Comparison of ENCODE assay signal across 24 cellular contexts in genomic region chrX:78116365-78116764, GRCh38. TPM values are rescaled to one million over a fixed set of nuclear protein-coding genes. Genes with fewer than 3 reads are reported as not detected.
DNase-seq lines count a peak whose midpoint lies in the region; ATAC-seq, FAIRE-seq and TF ChIP-seq lines count a peak whose summit lies in the region.
"Had no signal": no experiment of that assay in that cellular context is flagged by ENCODE, and none has a peak within 500 bp of the region (broad histone marks: within the 10 kb centered on the region; RNA-seq: fewer than 3 reads in every experiment).

No MANE protein-coding gene starts in this region.

- no peak for DNase-seq in activated T-cell treated with anti-CD3 and anti-CD28 coated beads, Interleukin-2, amount 50 U/mL, for 24 hours
- DNase-seq in activated T-cell treated with anti-CD3 and anti-CD28 coated beads for 4 hours = no peak
- DNase-seq in T-helper 17 cell = no peak
- DNase-seq in astrocyte (ENCODE audit: low read depth) = no peak
- DNase-seq in stimulated activated effector memory CD8-positive, alpha-beta T cell treated with anti-CD3 and anti-CD28 coated beads, Interleukin-12 subunit alpha, Interleukin-12 subunit beta, amount 100 ng/mL, for 72 hours (ENCODE audit: low spot score in 2 of 2) = no peak
- DNase-seq in substantia nigra (lab: John Stamatoyannopoulos, UW) = no peak
- DNase-seq in foreskin keratinocyte = no peak
- no peak for DNase-seq in brain microvascular endothelial cell
- DNase-seq: activated CD4-positive, alpha-beta T cell treated with anti-CD3 and anti-CD28 coated beads for 1 hour; activated naive CD4-positive, alpha-beta T cell; effector CD8-positive, alpha-beta T cell; EL; erythroblast; foreskin fibroblast; H9; KG1; left cardiac atrium; NCI-H1436; NCI-H2107; NCI-H524; occipital lobe; SHP77; upper lobe of right lung had no signal

- H3K27me3 ChIP-seq in astrocyte (ENCODE audit: insufficient read depth, low read length) (no peaks in the 10 kb centered on the region), foreskin keratinocyte (no peaks in the 10 kb centered on the region), brain microvascular endothelial cell (replicated peaks) (no peaks in the 10 kb centered on the region)
- H3K27me3 ChIP-seq: upper lobe of right lung had no signal

- peak overlapping the region; percentile 23 for H3K27ac Mint-ChIP-seq in activated T-cell treated with anti-CD3 and anti-CD28 coated beads, Interleukin-2, amount 50 U/mL, for 24 hours
- peak overlapping the region; percentile 41 for H3K27ac Mint-ChIP-seq in T-helper 17 cell
- no peak overlapping the region for H3K27ac Mint-ChIP-seq in astrocyte (ENCODE audit: unreplicated experiment)
- peak overlapping the region; percentile 67 for H3K27ac Mint-ChIP-seq in stimulated activated effector memory CD8-positive, alpha-beta T cell treated with anti-CD3 and anti-CD28 coated beads, Interleukin-12 subunit alpha, Interleukin-12 subunit beta, amount 100 ng/mL, for 72 hours

- in situ Hi-C loops in brain microvascular endothelial cell (cut with HindIII; ENCODE audit: low pct_ligation_motif_present, low sequenced_read_pairs) = no loop called here

- H3K9ac ChIP-seq in astrocyte (ENCODE audit: low read length) = no peak overlapping the region

- H3K36me3 ChIP-seq in astrocyte (ENCODE audit: insufficient read depth, low read length) = peaks cover 46% of the 10 kb centered on the region
- H3K36me3 ChIP-seq in brain microvascular endothelial cell (replicated peaks) = peaks cover 34% of the 10 kb centered on the region

- H3K4me3 Mint-ChIP-seq in activated T-cell treated with anti-CD3 and anti-CD28 coated beads, Interleukin-2, amount 50 U/mL, for 24 hours = no peak overlapping the region
- no peak overlapping the region for H3K4me3 Mint-ChIP-seq in T-helper 17 cell
- H3K4me3 Mint-ChIP-seq in astrocyte (ENCODE audit: unreplicated experiment) = no peak overlapping the region
- peak overlapping the region; percentile 33 for H3K4me3 Mint-ChIP-seq in stimulated activated effector memory CD8-positive, alpha-beta T cell treated with anti-CD3 and anti-CD28 coated beads, Interleukin-12 subunit alpha, Interleukin-12 subunit beta, amount 100 ng/mL, for 72 hours
- H3K4me3 Mint-ChIP-seq: H9 had no signal

- H3K4me2 ChIP-seq in astrocyte (ENCODE audit: low read length) = no peak overlapping the region

- H3K27me3 Mint-ChIP-seq in activated T-cell treated with anti-CD3 and anti-CD28 coated beads, Interleukin-2, amount 50 U/mL, for 24 hours = peaks cover 17% of the 10 kb centered on the region
- no peaks in the 10 kb centered on the region for H3K27me3 Mint-ChIP-seq in T-helper 17 cell
- no peaks in the 10 kb centered on the region for H3K27me3 Mint-ChIP-seq in astrocyte (ENCODE audit: low read depth, unreplicated experiment)

- no peak overlapping the region for H2AFZ ChIP-seq in astrocyte (ENCODE audit: low read depth, low read length)

- no peaks in the 10 kb centered on the region for H3K9me3 ChIP-seq in T-helper 17 cell (ENCODE audit: control insufficient read depth, low read length, poor library complexity, severe bottlenecking)
- H3K9me3 ChIP-seq in astrocyte (ENCODE audit: insufficient read depth, low read depth, low read length) = no peaks in the 10 kb centered on the region
- H3K9me3 ChIP-seq: upper lobe of right lung had no signal

- ATAC-seq in T-helper 17 cell (no peak), foreskin keratinocyte (no peak)
- no peak for ATAC-seq in stimulated activated effector memory CD8-positive, alpha-beta T cell treated with anti-CD3 and anti-CD28 coated beads, Interleukin-12 subunit alpha, Interleukin-12 subunit beta, amount 100 ng/mL, for 72 hours
- ATAC-seq: left cardiac atrium, upper lobe of right lung had no signal

- peaks cover 54% of the 10 kb centered on the region for H3K79me2 ChIP-seq in astrocyte (ENCODE audit: insufficient read depth, low read length)

- FAIRE-seq in astrocyte (lab: Jason Lieb, UNC) = peak; percentile 17
- FAIRE-seq: GM12892 had no signal

- no peaks in the 10 kb centered on the region for H3K4me1 ChIP-seq in astrocyte (ENCODE audit: insufficient read depth, low read length)
- no peaks in the 10 kb centered on the region for H3K4me1 ChIP-seq in foreskin keratinocyte
- H3K4me1 ChIP-seq: upper lobe of right lung had no signal

- H3K9me3 Mint-ChIP-seq in activated T-cell treated with anti-CD3 and anti-CD28 coated beads, Interleukin-2, amount 50 U/mL, for 24 hours = no peaks in the 10 kb centered on the region
- H3K9me3 Mint-ChIP-seq in astrocyte (ENCODE audit: unreplicated experiment) = no peaks in the 10 kb centered on the region
- H3K9me3 Mint-ChIP-seq in stimulated activated effector memory CD8-positive, alpha-beta T cell treated with anti-CD3 and anti-CD28 coated beads, Interleukin-12 subunit alpha, Interleukin-12 subunit beta, amount 100 ng/mL, for 72 hours = no peaks in the 10 kb centered on the region

- peaks cover 55% of the 10 kb centered on the region for H4K20me1 ChIP-seq in astrocyte (ENCODE audit: insufficient read depth, low read length)

- no peak overlapping the region for H3K27ac ChIP-seq in astrocyte (ENCODE audit: low read depth, low read length)
- no peak overlapping the region for H3K27ac ChIP-seq in substantia nigra (ENCODE audit: low read depth, low read length, poor library complexity, severe bottlenecking)
- H3K27ac ChIP-seq in foreskin keratinocyte = no peak overlapping the region
- no peak overlapping the region for H3K27ac ChIP-seq in brain microvascular endothelial cell
- H3K27ac ChIP-seq: upper lobe of right lung had no signal

- peaks cover 60% of the 10 kb centered on the region for H3K4me1 Mint-ChIP-seq in activated T-cell treated with anti-CD3 and anti-CD28 coated beads, Interleukin-2, amount 50 U/mL, for 24 hours (ENCODE audit: low read depth)
- H3K4me1 Mint-ChIP-seq in T-helper 17 cell = peaks cover 23% of the 10 kb centered on the region
- H3K4me1 Mint-ChIP-seq in astrocyte (ENCODE audit: low read depth, unreplicated experiment) = peaks cover 17% of the 10 kb centered on the region
- H3K4me1 Mint-ChIP-seq in stimulated activated effector memory CD8-positive, alpha-beta T cell treated with anti-CD3 and anti-CD28 coated beads, Interleukin-12 subunit alpha, Interleukin-12 subunit beta, amount 100 ng/mL, for 72 hours = peaks cover 31% of the 10 kb centered on the region
- H3K4me1 Mint-ChIP-seq: H9 had no signal

- TF ChIP-seq CTCF in astrocyte (IDR thresholded peaks at IDR 0.05; ENCODE audit: insufficient read depth, low read depth, low read length) (no peak), foreskin keratinocyte (conservative IDR thresholded peaks at IDR 0.05) (no peak), brain microvascular endothelial cell (IDR thresholded peaks at IDR 0.05; ENCODE audit: low read depth, low read length, missing control alignments) (no peak)

- H3K4me3 ChIP-seq in astrocyte (ENCODE audit: insufficient read depth, low read depth, low read length) (no peak overlapping the region), brain microvascular endothelial cell (ENCODE audit: low read depth, low read length) (no peak overlapping the region)
- H3K4me3 ChIP-seq: upper lobe of right lung had no signal

- H3K36me3 Mint-ChIP-seq in activated T-cell treated with anti-CD3 and anti-CD28 coated beads, Interleukin-2, amount 50 U/mL, for 24 hours (ENCODE audit: low read depth) = peaks cover 94% of the 10 kb centered on the region
- H3K36me3 Mint-ChIP-seq in T-helper 17 cell (ENCODE audit: low read depth) (peaks cover 4% of the 10 kb centered on the region), astrocyte (ENCODE audit: low read depth, unreplicated experiment) (peaks cover 7% of the 10 kb centered on the region)
- peaks cover 100% of the 10 kb centered on the region for H3K36me3 Mint-ChIP-seq in stimulated activated effector memory CD8-positive, alpha-beta T cell treated with anti-CD3 and anti-CD28 coated beads, Interleukin-12 subunit alpha, Interleukin-12 subunit beta, amount 100 ng/mL, for 72 hours

RNA-seq across cellular contexts. Expression of gene PGK1, which starts 12.3 kb away (rescaled TPM):
- total RNA-seq in T-helper 17 cell (100 to 1,000 TPM; 256 to 258 TPM), astrocyte (606 and 665 TPM in 2 replicates), foreskin keratinocyte (302 and 309 TPM in 2 replicates)
- polyA plus RNA-seq in foreskin keratinocyte = 275 and 317 TPM in 2 replicates

RNA-seq across cellular contexts. Expression of gene TAF9B, which starts 23.1 kb away (rescaled TPM):
- 10 to 100 TPM; 10.3 to 12.6 TPM for total RNA-seq in T-helper 17 cell
- total RNA-seq in astrocyte = 7.3 and 9.3 TPM in 2 replicates
- total RNA-seq in foreskin keratinocyte = 19.2 and 19.4 TPM in 2 replicates
- 9.9 and 11.7 TPM in 2 replicates for polyA plus RNA-seq in foreskin keratinocyte
